In genomic region chr5:115321309-115321708, GRCh38 we compare ENCODE assay signal across 1 cellular context.
TF ChIP-seq lines count a peak whose summit lies in the region.

No MANE protein-coding gene starts in this region.

TF ChIP-seq in HCT116, 20 proteins besides CTCF, POLR2A, EP300 and RAD21:
- no peak for TF ChIP-seq SP1 (IDR thresholded peaks at IDR 0.05; ENCODE audit: low read depth)
- TF ChIP-seq POLR2AphosphoS5 (IDR thresholded peaks at IDR 0.05; ENCODE audit: low read depth, low read length) = no peak
- no peak for TF ChIP-seq CBX3 (IDR thresholded peaks at IDR 0.05; ENCODE audit: low read depth)
- TF ChIP-seq FOSL1 (IDR thresholded peaks at IDR 0.05; ENCODE audit: low read depth) = no peak
- TF ChIP-seq REST (IDR thresholded peaks at IDR 0.05; ENCODE audit: low read depth) = no peak
- no peak for TF ChIP-seq SIN3A (IDR thresholded peaks at IDR 0.05; ENCODE audit: low read depth)
- no peak for TF ChIP-seq JUND (IDR thresholded peaks at IDR 0.05)
- TF ChIP-seq EZH2phosphoT487 (IDR thresholded peaks at IDR 0.05; ENCODE audit: borderline replicate concordance) = no peak
- no peak for TF ChIP-seq CEBPB (IDR thresholded peaks at IDR 0.05; ENCODE audit: low read depth)
TF ChIP-seq in HCT116: peak in this region for 0.
